In the genomic region with DNA sequence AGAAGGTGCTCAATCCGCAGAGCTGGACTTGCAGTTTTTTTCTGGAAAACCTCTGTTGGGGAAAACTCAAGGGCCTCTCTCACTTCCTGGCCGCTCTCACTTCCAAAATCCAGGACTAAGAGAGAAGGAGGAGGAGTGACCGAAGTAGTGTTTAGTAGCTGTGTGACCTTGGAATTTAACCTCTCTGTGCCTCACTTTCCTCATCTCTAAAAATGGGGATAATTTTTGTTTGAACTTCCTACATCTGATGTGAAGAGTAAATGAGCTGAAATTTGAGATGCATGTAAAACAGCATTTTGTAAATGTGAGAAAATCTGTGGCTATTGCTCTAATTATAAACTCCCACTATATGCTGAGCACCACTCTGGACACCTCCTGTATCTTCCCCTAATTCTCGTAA, we compare ENCODE assay signal across 39 cellular contexts. TPM values are rescaled to one million over a fixed set of nuclear protein-coding genes. Genes with fewer than 3 reads are reported as not detected.
"Had no signal": no experiment of that assay in that cellular context is flagged by ENCODE, and none has a peak within 500 bp of the region (broad histone marks: within the 10 kb centered on the region; RNA-seq: fewer than 3 reads in every experiment).

No MANE protein-coding gene starts in this region.

- H3K27ac ChIP-seq: ascending aorta, cardiac muscle cell, VCaP had no signal

- H3K9me3 Mint-ChIP-seq: activated B cell treated with CpG ODN at 0.5 μM for 24 hours; activated CD4-positive, alpha-beta memory T cell treated with anti-CD3 and anti-CD28 coated beads for 36 hours; activated CD4-positive, alpha-beta T cell treated with anti-CD3 and anti-CD28 coated beads, Interleukin-2, amount 10 ng/mL, durations not matched to agents 24 days and 14 days; activated CD8-positive, alpha-beta T cell treated with anti-CD3 and anti-CD28 coated beads for 36 hours; activated naive CD4-positive, alpha-beta T cell treated with anti-CD3 and anti-CD28 coated beads, Interleukin-2, amount 10 ng/mL, durations not matched to agents 7 days and 5 days; activated naive CD4-positive, alpha-beta T cell treated with anti-CD3 and anti-CD28 coated beads, Interleukin-2, amount 50 U/mL, for 24 hours; activated naive CD8-positive, alpha-beta T cell treated with anti-CD3 and anti-CD28 coated beads, Interleukin-2, amount 10 ng/mL, durations not matched to agents 7 days and 5 days; activated T-cell treated with anti-CD3 and anti-CD28 coated beads, Interleukin-2, amount 50 U/mL, for 4 hours; activated T-cell treated with anti-CD3 and anti-CD28 coated beads, Interleukin-2, amount 50 U/mL, for 72 hours; activated T-helper 1 cell treated with anti-CD3 and anti-CD28 coated beads, Interleukin-12 subunit alpha, Interleukin-12 subunit beta, Interleukin-2, Interleukin-4 antibody, amounts not matched to agents 30 ng/mL and 10 ng/mL and 1 ng/mL, durations not matched to agents 14 hours and 24 hours and 36 hours; activated T-helper 17 cell treated with anti-CD3 and anti-CD28 coated beads, Interleukin-2, amount 50 U/mL, for 72 hours; central memory CD8-positive, alpha-beta T cell; T-helper 1 cell treated with Interleukin-12 subunit alpha and Interleukin-12 subunit beta and Interleukin-4 antibody, amounts not matched to agents 30 μg/mL and 1 μg/mL, for 36 hours; T-helper 2 cell treated with Interferon-gamma antibody and Interleukin-4, amounts not matched to agents 5 μg/mL and 100 μg/mL, for 36 hours had no signal

- H3K36me3 ChIP-seq: ascending aorta, cardiac muscle cell had no signal

- H3K4me1 ChIP-seq: ascending aorta had no signal

- H3K27me3 ChIP-seq: ascending aorta had no signal

- H3K9me3 ChIP-seq: ascending aorta had no signal

- DNase-seq: activated B cell treated with CpG ODN at 0.5 μM for 24 hours; activated CD4-positive, alpha-beta memory T cell treated with anti-CD3 and anti-CD28 coated beads for 36 hours; activated CD4-positive, alpha-beta T cell treated with anti-CD3 and anti-CD28 coated beads for 4 hours; activated CD4-positive, alpha-beta T cell treated with anti-CD3 and anti-CD28 coated beads, Interleukin-2, amount 10 ng/mL, durations not matched to agents 24 days and 14 days; activated CD4-positive, alpha-beta T cell treated with anti-CD3 and anti-CD28 coated beads, Interleukin-2, amount 50 U/mL, for 1 hour; activated CD4-positive, alpha-beta T cell treated with anti-CD3 and anti-CD28 coated beads, Interleukin-2, amount 50 U/mL, for 4 hours; activated CD4-positive, CD25-positive, alpha-beta regulatory T cell treated with anti-CD3 and anti-CD28 coated beads, Interleukin-2, amount 50 U/mL, for 72 hours; activated CD8-positive, alpha-beta memory T cell treated with anti-CD3 and anti-CD28 coated beads, Interleukin-2, amount 50 U/mL, for 4 hours; activated CD8-positive, alpha-beta T cell treated with anti-CD3 and anti-CD28 coated beads for 36 hours; activated gamma-delta T cell; activated naive CD4-positive, alpha-beta T cell treated with anti-CD3 and anti-CD28 coated beads, Interleukin-2, amount 10 ng/mL, durations not matched to agents 7 days and 5 days; activated naive CD4-positive, alpha-beta T cell treated with Interleukin-2 at 50 U/mL for 16 hours; activated naive CD8-positive, alpha-beta T cell treated with anti-CD3 and anti-CD28 coated beads, Interleukin-2, amount 10 ng/mL, durations not matched to agents 7 days and 5 days; activated naive CD8-positive, alpha-beta T cell treated with anti-CD3 and anti-CD28 coated beads, Interleukin-2, amount 50 U/mL, for 24 hours; activated T-cell treated with anti-CD3 and anti-CD28 coated beads for 4 hours; activated T-cell treated with anti-CD3 and anti-CD28 coated beads, Interleukin-2, amount 50 U/mL, for 1 hour; activated T-cell treated with anti-CD3 and anti-CD28 coated beads, Interleukin-2, amount 50 U/mL, for 4 hours; activated T-cell treated with anti-CD3 and anti-CD28 coated beads, Interleukin-2, amount 50 U/mL, for 72 hours; amygdala; anterior cingulate cortex; caudate nucleus; cerebellar nuclear complex; T-helper 1 cell; T-helper 2 cell; T-helper 9 cell had no signal

- FAIRE-seq: bronchial epithelial cell, TTC549 had no signal

- H3K27ac Mint-ChIP-seq: activated B cell treated with CpG ODN at 0.5 μM for 24 hours; activated CD4-positive, alpha-beta memory T cell treated with anti-CD3 and anti-CD28 coated beads for 36 hours; activated CD4-positive, alpha-beta T cell treated with anti-CD3 and anti-CD28 coated beads, Interleukin-2, amount 10 ng/mL, durations not matched to agents 24 days and 14 days; activated CD8-positive, alpha-beta T cell treated with anti-CD3 and anti-CD28 coated beads for 36 hours; activated naive CD4-positive, alpha-beta T cell treated with anti-CD3 and anti-CD28 coated beads, Interleukin-2, amount 10 ng/mL, durations not matched to agents 7 days and 5 days; activated naive CD4-positive, alpha-beta T cell treated with anti-CD3 and anti-CD28 coated beads, Interleukin-2, amount 50 U/mL, for 24 hours; activated naive CD8-positive, alpha-beta T cell; activated naive CD8-positive, alpha-beta T cell treated with anti-CD3 and anti-CD28 coated beads, Interleukin-2, amount 10 ng/mL, durations not matched to agents 7 days and 5 days; activated naive CD8-positive, alpha-beta T cell treated with anti-CD3 and anti-CD28 coated beads, Interleukin-2, amount 50 U/mL, for 24 hours; activated T-cell treated with anti-CD3 and anti-CD28 coated beads, Interleukin-2, amount 50 U/mL, for 72 hours; activated T-helper 1 cell treated with anti-CD3 and anti-CD28 coated beads, Interleukin-12 subunit alpha, Interleukin-12 subunit beta, Interleukin-2, Interleukin-4 antibody, amounts not matched to agents 30 ng/mL and 10 ng/mL and 1 ng/mL, durations not matched to agents 14 hours and 24 hours and 36 hours; activated T-helper 17 cell treated with anti-CD3 and anti-CD28 coated beads, Interleukin-2, amount 50 U/mL, for 72 hours; brain; T-helper 1 cell treated with Interleukin-12 subunit alpha and Interleukin-12 subunit beta and Interleukin-4 antibody, amounts not matched to agents 30 μg/mL and 1 μg/mL, for 36 hours; T-helper 2 cell treated with Interferon-gamma antibody and Interleukin-4, amounts not matched to agents 5 μg/mL and 100 μg/mL, for 36 hours had no signal

- H3K4me3 Mint-ChIP-seq: activated B cell treated with CpG ODN at 0.5 μM for 24 hours; activated CD4-positive, alpha-beta memory T cell treated with anti-CD3 and anti-CD28 coated beads for 36 hours; activated CD4-positive, alpha-beta T cell treated with anti-CD3 and anti-CD28 coated beads, Interleukin-2, amount 10 ng/mL, durations not matched to agents 24 days and 14 days; activated CD8-positive, alpha-beta T cell treated with anti-CD3 and anti-CD28 coated beads for 36 hours; activated naive CD4-positive, alpha-beta T cell treated with anti-CD3 and anti-CD28 coated beads, Interleukin-2, amount 10 ng/mL, durations not matched to agents 7 days and 5 days; activated naive CD4-positive, alpha-beta T cell treated with anti-CD3 and anti-CD28 coated beads, Interleukin-2, amount 50 U/mL, for 24 hours; activated naive CD8-positive, alpha-beta T cell; activated naive CD8-positive, alpha-beta T cell treated with anti-CD3 and anti-CD28 coated beads, Interleukin-2, amount 10 ng/mL, durations not matched to agents 7 days and 5 days; activated naive CD8-positive, alpha-beta T cell treated with anti-CD3 and anti-CD28 coated beads, Interleukin-2, amount 50 U/mL, for 24 hours; activated T-cell treated with anti-CD3 and anti-CD28 coated beads, Interleukin-2, amount 50 U/mL, for 4 hours; activated T-cell treated with anti-CD3 and anti-CD28 coated beads, Interleukin-2, amount 50 U/mL, for 72 hours; activated T-helper 1 cell treated with anti-CD3 and anti-CD28 coated beads, Interleukin-12 subunit alpha, Interleukin-12 subunit beta, Interleukin-2, Interleukin-4 antibody, amounts not matched to agents 30 ng/mL and 10 ng/mL and 1 ng/mL, durations not matched to agents 14 hours and 24 hours and 36 hours; activated T-helper 17 cell treated with anti-CD3 and anti-CD28 coated beads, Interleukin-2, amount 50 U/mL, for 72 hours; brain; central memory CD8-positive, alpha-beta T cell; T-helper 1 cell treated with Interleukin-12 subunit alpha and Interleukin-12 subunit beta and Interleukin-4 antibody, amounts not matched to agents 30 μg/mL and 1 μg/mL, for 36 hours; T-helper 2 cell treated with Interferon-gamma antibody and Interleukin-4, amounts not matched to agents 5 μg/mL and 100 μg/mL, for 36 hours had no signal

- H3K4me1 Mint-ChIP-seq: activated B cell treated with CpG ODN at 0.5 μM for 24 hours; activated CD4-positive, alpha-beta T cell treated with anti-CD3 and anti-CD28 coated beads, Interleukin-2, amount 10 ng/mL, durations not matched to agents 24 days and 14 days; activated naive CD4-positive, alpha-beta T cell treated with anti-CD3 and anti-CD28 coated beads, Interleukin-2, amount 50 U/mL, for 24 hours; activated naive CD8-positive, alpha-beta T cell treated with anti-CD3 and anti-CD28 coated beads, Interleukin-2, amount 50 U/mL, for 24 hours; activated T-helper 17 cell treated with anti-CD3 and anti-CD28 coated beads, Interleukin-2, amount 50 U/mL, for 72 hours had no signal

- H3K36me3 Mint-ChIP-seq: activated CD4-positive, alpha-beta memory T cell treated with anti-CD3 and anti-CD28 coated beads for 36 hours; activated naive CD4-positive, alpha-beta T cell treated with anti-CD3 and anti-CD28 coated beads, Interleukin-2, amount 10 ng/mL, durations not matched to agents 7 days and 5 days; activated naive CD4-positive, alpha-beta T cell treated with anti-CD3 and anti-CD28 coated beads, Interleukin-2, amount 50 U/mL, for 24 hours; activated naive CD8-positive, alpha-beta T cell had no signal

- H3K4me3 ChIP-seq: ascending aorta, cardiac muscle cell had no signal

- ATAC-seq: activated CD8-positive, alpha-beta T cell treated with anti-CD3 and anti-CD28 coated beads for 36 hours; activated naive CD8-positive, alpha-beta T cell treated with anti-CD3 and anti-CD28 coated beads, Interleukin-2, amount 50 U/mL, for 24 hours; activated T-cell treated with anti-CD3 and anti-CD28 coated beads, Interleukin-2, amount 50 U/mL, for 4 hours; activated T-cell treated with anti-CD3 and anti-CD28 coated beads, Interleukin-2, amount 50 U/mL, for 72 hours; activated T-helper 17 cell treated with anti-CD3 and anti-CD28 coated beads, Interleukin-2, amount 50 U/mL, for 72 hours had no signal

RNA-seq across cellular contexts. Expression of a gene that starts 5.1 kb away (rescaled TPM):
- total RNA-seq: activated CD4-positive, alpha-beta T cell treated with anti-CD3 and anti-CD28 coated beads, Interleukin-2, amount 10 ng/mL, durations not matched to agents 24 days and 14 days; activated CD8-positive, alpha-beta memory T cell treated with anti-CD3 and anti-CD28 coated beads for 36 hours; activated CD8-positive, alpha-beta T cell treated with anti-CD3 and anti-CD28 coated beads for 36 hours; activated T-helper 1 cell treated with anti-CD3 and anti-CD28 coated beads, Interleukin-12 subunit alpha, Interleukin-12 subunit beta, Interleukin-2, Interleukin-4 antibody, amounts not matched to agents 30 ng/mL and 10 ng/mL and 1 ng/mL, durations not matched to agents 14 hours and 24 hours and 36 hours; activated T-helper 17 cell treated with anti-CD3 and anti-CD28 coated beads, Interleukin-2, amount 50 U/mL, for 72 hours; ascending aorta had no signal
